In the genomic region with DNA sequence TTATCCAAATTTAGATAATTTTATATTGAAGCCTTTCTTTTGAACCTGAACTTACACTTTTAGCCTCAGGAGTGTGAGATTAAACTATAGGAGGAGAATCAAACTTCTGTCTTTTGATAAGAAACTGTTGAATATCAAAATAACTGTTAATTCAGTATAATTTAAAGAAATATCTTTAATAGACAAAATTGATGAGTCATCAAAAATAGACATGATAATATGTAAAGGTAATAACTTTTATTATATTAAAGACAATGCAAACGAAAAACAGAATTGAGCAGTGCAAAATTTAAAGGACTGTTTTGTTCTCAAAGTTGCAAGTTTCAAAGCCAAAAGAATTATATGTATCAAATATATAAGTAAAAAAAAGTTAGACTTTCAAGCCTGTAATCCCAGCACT, we compare ENCODE assay signal across 19 cellular contexts. TPM values are rescaled to one million over a fixed set of nuclear protein-coding genes. Genes with fewer than 3 reads are reported as not detected.
"Had no signal": no experiment of that assay in that cellular context is flagged by ENCODE, and none has a peak within 500 bp of the region (broad histone marks: within the 10 kb centered on the region; RNA-seq: fewer than 3 reads in every experiment).

No MANE protein-coding gene starts in this region.

- H3K9me3 ChIP-seq: MG63 had no signal

- ATAC-seq: SK-N-SH treated with all-trans-retinoic acid at 6 μM for 48 hours had no signal

- DNase-seq: Karpas-422, KG1, MG63, NCI-H1092, NCI-H1105 treated with DMSO at 0.1 percent for 48 hours, NCI-H1417 treated with DMSO at 0.1 percent for 48 hours, NCI-H146, NCI-H1694 treated with DMSO at 0.1 percent for 48 hours, NCI-H1930, NCI-H2081, NCI-H2107, NCI-H2227 treated with DMSO at 0.1 percent for 48 hours, NCI-H524, NCI-H526 treated with DMSO at 0.1 percent for 48 hours, NCI-H774, SHP77 had no signal

- H3K4me3 ChIP-seq: MG63 had no signal

- H3K27ac ChIP-seq: RWPE1 had no signal

RNA-seq across cellular contexts. Expression of a gene that starts 20.6 kb away (rescaled TPM):
- total RNA-seq: T-helper 1 cell treated with Interleukin-12 subunit alpha and Interleukin-12 subunit beta and Interleukin-4 antibody, amounts not matched to agents 30 ng/mL and 1 ng/mL, for 36 hours had no signal
